ENCODE assay signal across 1 cellular context in genomic region chr11:83285771-83286528, GRCh38.
TF ChIP-seq lines count a peak whose summit lies in the region.

TSS of gene CCDC90B (minus strand) at chr11:83286367. CDS start at chr11:83285972, 395 bp downstream.

TF ChIP-seq in K562, 482 proteins besides CTCF, POLR2A, EP300 and RAD21 (continued from another document and continues in another):
- TF ChIP-seq ESRRB (CRISPR knock-in tag; IDR thresholded peaks at IDR 0.05; ENCODE audit: borderline replicate concordance) (no peak), CBFB (CRISPR knock-in tag; IDR thresholded peaks at IDR 0.05) (peak; percentile 78; the same call in 1 of the 2 replicates), WHSC1 (IDR thresholded peaks at IDR 0.05; ENCODE audit: low read length) (no peak), NR3C1 (CRISPR knock-in tag; IDR thresholded peaks at IDR 0.05) (no peak), CUX1 (CRISPR knock-in tag; IDR thresholded peaks at IDR 0.05) (peak; percentile 58; the same call in 1 of the 2 replicates), ZBTB43 (CRISPR knock-in tag; IDR thresholded peaks at IDR 0.05) (peak; percentile 65; the same call in 1 of the 2 replicates), SPI1 (IDR thresholded peaks at IDR 0.05; ENCODE audit: borderline replicate concordance, low read depth, low read length) (no peak), ASH1L (IDR thresholded peaks at IDR 0.05; ENCODE audit: borderline replicate concordance, low read depth, partially characterized antibody) (peak; percentile 58), FOXJ3 (CRISPR knock-in tag; IDR thresholded peaks at IDR 0.05) (no peak), ZNF695 (CRISPR knock-in tag; IDR thresholded peaks at IDR 0.05) (no peak), KAT2B (IDR thresholded peaks at IDR 0.05; ENCODE audit: low read depth, low read length) (no peak), NFYB (IDR thresholded peaks at IDR 0.05; ENCODE audit: extremely low read depth, insufficient read length) (no peak), HMG20B (CRISPR knock-in tag; IDR thresholded peaks at IDR 0.05) (no peak), ZNF518B (CRISPR knock-in tag; IDR thresholded peaks at IDR 0.05) (no peak), ZNF561 (CRISPR knock-in tag; conservative IDR thresholded peaks at IDR 0.05) (no peak), DEAF1 (CRISPR knock-in tag; IDR thresholded peaks at IDR 0.05) (no peak), HINFP (tag; conservative IDR thresholded peaks at IDR 0.05; ENCODE audit: low read depth) (no peak), ARID2 (IDR thresholded peaks at IDR 0.05) (no peak), MAFF (IDR thresholded peaks at IDR 0.05; ENCODE audit: low read length) (no peak), XRCC4 (IDR thresholded peaks at IDR 0.05; ENCODE audit: extremely low read depth, insufficient read depth, insufficient read length) (no peak), ATF2 (CRISPR knock-in tag; IDR thresholded peaks at IDR 0.05) (no peak), SMAD3 (CRISPR knock-in tag; conservative IDR thresholded peaks at IDR 0.05) (no peak), PHF8 (IDR thresholded peaks at IDR 0.05; ENCODE audit: borderline replicate concordance, low read length) (peak; percentile 100), SLC30A9 (CRISPR knock-in tag; IDR thresholded peaks at IDR 0.05) (no peak), ARHGAP35 (IDR thresholded peaks at IDR 0.05; ENCODE audit: partially characterized antibody) (no peak), MAFK (IDR thresholded peaks at IDR 0.05; ENCODE audit: low read length) (no peak), ZNF232 (CRISPR knock-in tag; IDR thresholded peaks at IDR 0.05) (no peak), ZNF764 (CRISPR knock-in tag; IDR thresholded peaks at IDR 0.05; ENCODE audit: low read depth) (no peak), ZFP91 (CRISPR knock-in tag; IDR thresholded peaks at IDR 0.05) (no peak), MLX (CRISPR knock-in tag; conservative IDR thresholded peaks at IDR 0.05) (no peak), HEY1 (CRISPR knock-in tag; IDR thresholded peaks at IDR 0.05; ENCODE audit: borderline replicate concordance) (no peak), ZNF639 (CRISPR knock-in tag; conservative IDR thresholded peaks at IDR 0.05 in 1 of 2, IDR thresholded peaks at IDR 0.05 in 1 of 2) (peak in 1 of 2 experiments; percentile 87; a peak in 1 of 4 replicates), KDM4B (IDR thresholded peaks at IDR 0.05; ENCODE audit: borderline replicate concordance in 2 of 2, low read depth in 1 of 2) (peak in 1 of 2 experiments; percentile 79; a peak in 1 of 4 replicates), TGIF2 (CRISPR knock-in tag; IDR thresholded peaks at IDR 0.05) (peak; percentile 11; the same call in 1 of the 2 replicates), RBM15 (IDR thresholded peaks at IDR 0.05; ENCODE audit: insufficient read depth, low read length) (no peak), ELK3 (CRISPR knock-in tag; IDR thresholded peaks at IDR 0.05) (no peak), TRIM25 (IDR thresholded peaks at IDR 0.05; ENCODE audit: borderline replicate concordance) (no peak)
